Comparison of ENCODE assay signal across 16 cellular contexts in the genomic region with DNA sequence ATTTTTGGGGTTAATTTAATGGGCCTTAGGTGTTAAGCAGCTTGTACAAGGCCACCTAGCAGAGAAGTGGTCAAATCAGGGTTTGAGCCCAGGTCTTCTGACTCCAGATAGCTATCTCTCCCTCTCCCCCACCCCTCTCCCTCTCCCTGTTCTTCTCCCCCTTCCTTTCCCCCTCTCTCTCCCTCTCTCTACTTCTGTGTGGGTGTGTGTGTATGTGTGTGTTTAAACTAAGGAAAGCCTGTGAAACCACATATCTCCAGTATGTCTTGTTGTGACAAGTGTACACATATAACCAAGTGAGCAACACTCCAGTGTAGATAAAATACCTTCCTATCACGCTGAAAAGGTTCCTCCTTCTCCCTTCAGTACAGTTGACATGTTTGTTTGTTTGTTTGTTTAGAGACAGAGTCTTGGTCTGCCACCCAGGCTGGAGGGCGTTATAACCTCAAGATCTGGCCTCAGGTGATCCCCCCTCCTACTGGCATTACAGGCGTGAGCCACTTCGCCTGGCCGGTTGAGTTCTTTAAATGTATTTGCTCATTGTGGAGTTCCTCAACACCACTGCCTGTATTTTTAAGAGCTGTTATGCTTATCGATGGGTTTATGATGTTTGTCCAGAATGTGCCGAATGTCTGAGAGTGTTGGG.
DNase-seq lines count a peak whose midpoint lies in the region; ATAC-seq and TF ChIP-seq lines count a peak whose summit lies in the region.
"Had no signal": no experiment of that assay in that cellular context is flagged by ENCODE, and none has a peak within 500 bp of the region (broad histone marks: within the 10 kb centered on the region; RNA-seq: fewer than 3 reads in every experiment).

No MANE protein-coding gene starts in this region.

- DNase-seq in activated CD8-positive, alpha-beta memory T cell treated with anti-CD3 and anti-CD28 coated beads, Interleukin-2, amount 10 ng/mL, durations not matched to agents 7 days and 5 days: no peak
- no peak for DNase-seq in activated CD8-positive, alpha-beta memory T cell treated with anti-CD3 and anti-CD28 coated beads, Interleukin-2, amount 50 U/mL, for 48 hours
- DNase-seq in SK-N-MC (ENCODE audit: low read depth, low spot score): no peak
- DNase-seq in immature natural killer cell: no peak
- DNase-seq in smooth muscle cell (lab: John Stamatoyannopoulos, UW; ENCODE audit: unreplicated experiment): no peak
- DNase-seq: activated CD8-positive, alpha-beta memory T cell treated with anti-CD3 and anti-CD28 coated beads, Interleukin-2, amount 50 U/mL, for 4 hours; central memory CD4-positive, alpha-beta T cell; COR-L47; effector CD4-positive, alpha-beta T cell; mesenchymal stem cell; NCI-H226; NK-92 treated with Interleukin-12 subunit alpha and Interleukin-12 subunit beta, amount 100 ng/mL, for 24 hours had no signal

- no peaks in the 10 kb centered on the region for H3F3A ChIP-seq in smooth muscle cell (ENCODE audit: low read depth)

- H3K27ac ChIP-seq in SK-N-MC (peak overlapping the region; percentile 45), smooth muscle cell (ENCODE audit: low read depth) (no peak overlapping the region)
- H3K27ac ChIP-seq: RWPE1 had no signal

- WGBS in smooth muscle cell (ENCODE audit: low lambda C conversion rate): 45% methylated on average over 7 of the region's 7 CpGs

- CTCF ChIA-PET in activated CD8-positive, alpha-beta memory T cell treated with anti-CD3 and anti-CD28 coated beads, Interleukin-2, amount 10 ng/mL, durations not matched to agents 7 days and 5 days (lab: Charles Lee): no interaction called here

- H3K4me3 Mint-ChIP-seq in activated CD8-positive, alpha-beta memory T cell treated with anti-CD3 and anti-CD28 coated beads, Interleukin-2, amount 10 ng/mL, durations not matched to agents 7 days and 5 days: no peak overlapping the region
- peak overlapping the region in 4 of 5 donors; percentile 3 to 46 (median 20) for H3K4me3 Mint-ChIP-seq in immature natural killer cell

- H3K79me2 ChIP-seq in smooth muscle cell (ENCODE audit: low read depth): peaks cover 43% of the 10 kb centered on the region

- H3K4me1 ChIP-seq in smooth muscle cell (ENCODE audit: low read depth): peaks cover 28% of the 10 kb centered on the region

- H3K9me3 ChIP-seq in SK-N-MC (ENCODE audit: low read depth, low read length): no peaks in the 10 kb centered on the region
- no peaks in the 10 kb centered on the region for H3K9me3 ChIP-seq in smooth muscle cell (replicated peaks; ENCODE audit: low read depth)

- no peak for TF ChIP-seq CTCF in smooth muscle cell (IDR thresholded peaks at IDR 0.05; ENCODE audit: borderline replicate concordance, insufficient read depth, poor library complexity, severe bottlenecking)

- H3K4me3 ChIP-seq in SK-N-MC (peak overlapping the region; percentile 41), smooth muscle cell (no peak overlapping the region)

- ATAC-seq in activated CD8-positive, alpha-beta memory T cell treated with anti-CD3 and anti-CD28 coated beads, Interleukin-2, amount 10 ng/mL, durations not matched to agents 7 days and 5 days: no peak
- no peak for ATAC-seq in HG02938 (IDR thresholded peaks at IDR 0.05; ENCODE audit: unreplicated experiment)
- no peak for ATAC-seq in HG02759 (IDR thresholded peaks at IDR 0.05; ENCODE audit: unreplicated experiment)
- ATAC-seq in HG03460 (IDR thresholded peaks at IDR 0.05; ENCODE audit: unreplicated experiment): no peak

- peaks cover 63% of the 10 kb centered on the region for H3K4me1 Mint-ChIP-seq in activated CD8-positive, alpha-beta memory T cell treated with anti-CD3 and anti-CD28 coated beads, Interleukin-2, amount 10 ng/mL, durations not matched to agents 7 days and 5 days
- H3K4me1 Mint-ChIP-seq in immature natural killer cell: peaks cover 87 to 97% of the 10 kb centered on the region in 2 donors

- H3K27me3 ChIP-seq in smooth muscle cell (ENCODE audit: low read depth): no peaks in the 10 kb centered on the region

- H3K9ac ChIP-seq in SK-N-MC (ENCODE audit: insufficient read length) (peak overlapping the region; percentile 16), smooth muscle cell (ENCODE audit: low read depth) (no peak overlapping the region)

- H4K20me1 ChIP-seq in smooth muscle cell (ENCODE audit: low read depth): peaks cover 99% of the 10 kb centered on the region

- H3K27ac Mint-ChIP-seq in activated CD8-positive, alpha-beta memory T cell treated with anti-CD3 and anti-CD28 coated beads, Interleukin-2, amount 10 ng/mL, durations not matched to agents 7 days and 5 days: peak overlapping the region; percentile 9
- H3K27ac Mint-ChIP-seq in immature natural killer cell: peak overlapping the region in 5 of 6 donors; percentile 7 to 67 (median 22)

- no peak overlapping the region for H2AFZ ChIP-seq in smooth muscle cell (ENCODE audit: low read depth)

- H3K27me3 Mint-ChIP-seq in activated CD8-positive, alpha-beta memory T cell treated with anti-CD3 and anti-CD28 coated beads, Interleukin-2, amount 10 ng/mL, durations not matched to agents 7 days and 5 days: no peaks in the 10 kb centered on the region
- H3K27me3 Mint-ChIP-seq in immature natural killer cell (ENCODE audit: low read depth in 3 of 3): peaks cover 0 to 5% (median 0%) of the 10 kb centered on the region in 3 donors

- H3K36me3 ChIP-seq in SK-N-MC (ENCODE audit: insufficient read depth, low read length) (0 out of 2 replicates have a peak, but pooled peaks cover 7% of the 10 kb centered on the region), smooth muscle cell (ENCODE audit: low read depth) (no peaks in the 10 kb centered on the region)

- peak overlapping the region; percentile 1 for H3K4me2 ChIP-seq in smooth muscle cell

- no peaks in the 10 kb centered on the region for H3K9me3 Mint-ChIP-seq in activated CD8-positive, alpha-beta memory T cell treated with anti-CD3 and anti-CD28 coated beads, Interleukin-2, amount 10 ng/mL, durations not matched to agents 7 days and 5 days (ENCODE audit: low read depth)
- no peaks in the 10 kb centered on the region for H3K9me3 Mint-ChIP-seq in immature natural killer cell

- peaks cover 2% of the 10 kb centered on the region for H3K36me3 Mint-ChIP-seq in activated CD8-positive, alpha-beta memory T cell treated with anti-CD3 and anti-CD28 coated beads, Interleukin-2, amount 10 ng/mL, durations not matched to agents 7 days and 5 days
- no peaks in the 10 kb centered on the region for H3K36me3 Mint-ChIP-seq in immature natural killer cell
